23 cellular contexts compared by ENCODE assay signal in genomic region chr10:20641605-20642004, GRCh38.
"Had no signal": no experiment of that assay in that cellular context is flagged by ENCODE, and none has a peak within 500 bp of the region (broad histone marks: within the 10 kb centered on the region; RNA-seq: fewer than 3 reads in every experiment).

No MANE protein-coding gene starts in this region.

- H3K36me3 ChIP-seq: ovary, right lobe of liver, stomach, suprapubic skin, thoracic aorta, tibial artery, upper lobe of right lung had no signal

- H3K27me3 ChIP-seq: ovary, right lobe of liver, stomach, suprapubic skin, tibial artery, upper lobe of right lung had no signal

- H3K9me3 ChIP-seq: mucosa of descending colon, ovary, right lobe of liver, stomach, suprapubic skin, thoracic aorta, tibial artery, upper lobe of right lung had no signal

- DNase-seq: kidney glomerular epithelial cell; left cardiac atrium; midbrain; mucosa of descending colon; naive thymus-derived CD4-positive, alpha-beta T cell; ovary; retina; right lobe of liver; stimulated activated CD4-positive, alpha-beta T cell treated with anti-CD3 and anti-CD28 coated beads, Interleukin-12 subunit alpha, Interleukin-12 subunit beta, amount 100 ng/mL, for 4 hours; stimulated activated CD4-positive, alpha-beta T cell treated with anti-CD3 and anti-CD28 coated beads, Interleukin-15, amount 100 ng/mL, for 24 hours; stimulated activated CD4-positive, alpha-beta T cell treated with anti-CD3 and anti-CD28 coated beads, Interleukin-2, amount 100 ng/mL, for 24 hours; stimulated activated CD4-positive, alpha-beta T cell treated with anti-CD3 and anti-CD28 coated beads, Interleukin-4, amount 100 ng/mL, for 1 hour; stimulated activated naive B cell treated with anti-CD40 and anti-IgM and Interleukin-4, amounts not matched to agents 10 μg/mL and 1 μg/mL and 100 μg/mL, for 72 hours; stimulated activated naive CD8-positive, alpha-beta T cell treated with anti-CD3 and anti-CD28 coated beads, Interleukin-15, Interleukin-2, amounts not matched to agents 100 U/mL and 50 U/mL, for 24 hours; stomach; tibial artery; trophoblast cell; upper lobe of right lung had no signal

- ATAC-seq: left lobe of liver; mucosa of descending colon; naive thymus-derived CD4-positive, alpha-beta T cell; natural killer cell treated with Interleukin-12 subunit alpha and Interleukin-12 subunit beta and Interleukin-15 and Interleukin-18, amount 100 ng/mL, for 72 hours; right lobe of liver; stimulated activated naive B cell treated with anti-CD40 and anti-IgM and Interleukin-4, amounts not matched to agents 10 μg/mL and 1 μg/mL and 100 μg/mL, for 72 hours; stimulated activated naive CD8-positive, alpha-beta T cell treated with anti-CD3 and anti-CD28 coated beads, Interleukin-15, Interleukin-2, amounts not matched to agents 100 U/mL and 50 U/mL, for 24 hours; upper lobe of right lung had no signal

- H3K4me3 ChIP-seq: mucosa of descending colon, ovary, right lobe of liver, smooth muscle cell, stomach, suprapubic skin, thoracic aorta, tibial artery, upper lobe of right lung had no signal

- H3K4me1 ChIP-seq: right lobe of liver, stomach, suprapubic skin, tibial artery, upper lobe of right lung had no signal

- H3K27ac ChIP-seq: ovary, right lobe of liver, stomach, suprapubic skin, thoracic aorta, tibial artery, upper lobe of right lung had no signal
